10 cellular contexts compared by ENCODE assay signal in the genomic region with DNA sequence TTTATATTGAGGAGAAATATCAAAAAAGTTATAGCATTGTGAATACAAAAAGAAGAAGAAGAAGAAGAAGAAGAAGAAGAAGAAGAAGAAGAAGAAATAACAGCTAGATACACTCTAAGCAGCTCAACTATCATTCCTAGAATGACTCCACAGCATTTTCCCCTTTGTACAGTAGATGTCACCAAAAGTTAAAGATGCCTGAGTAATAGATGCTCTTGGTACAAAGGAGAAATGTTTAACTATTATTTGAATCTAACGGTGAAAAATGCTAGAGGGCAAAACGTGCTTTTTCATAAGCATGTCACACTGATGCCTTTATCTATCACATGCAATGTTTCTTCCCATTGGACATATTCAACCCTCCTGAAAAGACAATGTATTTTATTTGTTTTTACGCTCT.
DNase-seq lines count a peak whose midpoint lies in the region; ATAC-seq lines count a peak whose summit lies in the region.
"Had no signal": no experiment of that assay in that cellular context is flagged by ENCODE, and none has a peak within 500 bp of the region (broad histone marks: within the 10 kb centered on the region; RNA-seq: fewer than 3 reads in every experiment).

No MANE protein-coding gene starts in this region.

- H3K79me2 ChIP-seq in Karpas-422 (ENCODE audit: low read length) = no peaks in the 10 kb centered on the region

- H3K9ac ChIP-seq in Karpas-422 (ENCODE audit: low read length) = no peak overlapping the region

- H3K4me1 Mint-ChIP-seq in activated T-helper 2 cell treated with anti-CD3 and anti-CD28 coated beads, Interferon-gamma antibody, Interleukin-2, Interleukin-4, amounts not matched to agents 10 μg/mL and 5 μg/mL and 100 μg/mL, durations not matched to agents 14 hours and 24 hours and 36 hours (ENCODE audit: low read depth) = no peaks in the 10 kb centered on the region

- no peak overlapping the region for H2AFZ ChIP-seq in Karpas-422 (ENCODE audit: low read length)

- H3K27ac Mint-ChIP-seq in activated T-helper 2 cell treated with anti-CD3 and anti-CD28 coated beads, Interferon-gamma antibody, Interleukin-2, Interleukin-4, amounts not matched to agents 10 μg/mL and 5 μg/mL and 100 μg/mL, durations not matched to agents 14 hours and 24 hours and 36 hours = no peak overlapping the region

- no peaks in the 10 kb centered on the region for H3K9me2 ChIP-seq in Karpas-422 (replicated peaks; ENCODE audit: insufficient read depth, low read length)

- H3K36me3 Mint-ChIP-seq in activated T-helper 2 cell treated with anti-CD3 and anti-CD28 coated beads, Interferon-gamma antibody, Interleukin-2, Interleukin-4, amounts not matched to agents 10 μg/mL and 5 μg/mL and 100 μg/mL, durations not matched to agents 14 hours and 24 hours and 36 hours (ENCODE audit: low read depth) = no peaks in the 10 kb centered on the region

- no peaks in the 10 kb centered on the region for H3K36me3 ChIP-seq in Karpas-422 (ENCODE audit: insufficient read depth, low read length)

- H3K4me2 ChIP-seq in Karpas-422 (ENCODE audit: low read depth, low read length, poor library complexity, severe bottlenecking) = no peak overlapping the region

- DNase-seq in EH (ENCODE audit: low read depth) (peak; percentile 39), SK-MEL-5 (ENCODE audit: low read depth, low spot score) (peak; percentile 77), left colon (no peak), Karpas-422 (no peak), inferior parietal cortex (ENCODE audit: extremely low spot score) (no peak), amniotic stem cell (lab: John Stamatoyannopoulos, UW) (no peak)
- no peak for DNase-seq in activated T-helper 2 cell treated with anti-CD3 and anti-CD28 coated beads, Interferon-gamma antibody, Interleukin-2, Interleukin-4, amounts not matched to agents 10 μg/mL and 5 μg/mL and 100 μg/mL, durations not matched to agents 14 hours and 24 hours and 36 hours (ENCODE audit: low spot score)
- DNase-seq: cerebellar nuclear complex had no signal

- no peaks in the 10 kb centered on the region for H3K27me3 ChIP-seq in Karpas-422 (ENCODE audit: low read length)

- in situ Hi-C loops in SK-MEL-5 (cut with HindIII; ENCODE audit: low pct_unique_long_range_greater_than_20kb, low sequenced_read_pairs) = no loop called here

- H3K27me3 Mint-ChIP-seq in activated T-helper 2 cell treated with anti-CD3 and anti-CD28 coated beads, Interferon-gamma antibody, Interleukin-2, Interleukin-4, amounts not matched to agents 10 μg/mL and 5 μg/mL and 100 μg/mL, durations not matched to agents 14 hours and 24 hours and 36 hours (ENCODE audit: low read depth) = no peaks in the 10 kb centered on the region

- no peaks in the 10 kb centered on the region for H4K20me1 ChIP-seq in Karpas-422 (ENCODE audit: insufficient read depth, low read depth, low read length)

- ATAC-seq in HG02678 (IDR thresholded peaks at IDR 0.05; ENCODE audit: unreplicated experiment) = peak; percentile 45
- ATAC-seq in left colon = peak; percentile 35

- H3K9me3 ChIP-seq in Karpas-422 (ENCODE audit: low read length) = no peaks in the 10 kb centered on the region

- H3K4me3 Mint-ChIP-seq in activated T-helper 2 cell treated with anti-CD3 and anti-CD28 coated beads, Interferon-gamma antibody, Interleukin-2, Interleukin-4, amounts not matched to agents 10 μg/mL and 5 μg/mL and 100 μg/mL, durations not matched to agents 14 hours and 24 hours and 36 hours (ENCODE audit: low read depth) = no peak overlapping the region

- no peaks in the 10 kb centered on the region for H3K9me3 Mint-ChIP-seq in activated T-helper 2 cell treated with anti-CD3 and anti-CD28 coated beads, Interferon-gamma antibody, Interleukin-2, Interleukin-4, amounts not matched to agents 10 μg/mL and 5 μg/mL and 100 μg/mL, durations not matched to agents 14 hours and 24 hours and 36 hours

- no peaks in the 10 kb centered on the region for H3K4me1 ChIP-seq in Karpas-422 (ENCODE audit: low read length)

- no peak overlapping the region for H3K27ac ChIP-seq in Karpas-422 (ENCODE audit: low read length)

- no peak overlapping the region for H3K4me3 ChIP-seq in Karpas-422 (ENCODE audit: low read length)
- H3K4me3 ChIP-seq: skin epidermis had no signal

- intact Hi-C loops in left colon (cut with DNase I, micrococcal nuclease) = loop anchor here in 1 of 2 donors (10.0 kb wide), 1 partner anchor 419 kb away; no protein-coding TSS in a partner anchor
- intact Hi-C loops in activated T-helper 2 cell treated with anti-CD3 and anti-CD28 coated beads, Interferon-gamma antibody, Interleukin-2, Interleukin-4, amounts not matched to agents 10 μg/mL and 5 μg/mL and 100 μg/mL, durations not matched to agents 14 hours and 24 hours and 36 hours (cut with micrococcal nuclease) = loop anchor here (10.0 kb wide), 1 partner anchor 419 kb away; no protein-coding TSS in a partner anchor

Comparison
In these comparisons a context has a peak if more than half of its experiments do, and no peak if none do; other contexts are left out.
1. DNase-seq: peak in EH (single experiment) and SK-MEL-5 (single experiment); none in left colon (0 of 2), Karpas-422 (single experiment), inferior parietal cortex (single experiment), amniotic stem cell (single experiment) and activated T-helper 2 cell treated with anti-CD3 and anti-CD28 coated beads, Interferon-gamma antibody, Interleukin-2, Interleukin-4, amounts not matched to agents 10 μg/mL and 5 μg/mL and 100 μg/mL, durations not matched to agents 14 hours and 24 hours and 36 hours (single experiment).